Comparison of ENCODE assay signal across 1 cellular context in the genomic region with DNA sequence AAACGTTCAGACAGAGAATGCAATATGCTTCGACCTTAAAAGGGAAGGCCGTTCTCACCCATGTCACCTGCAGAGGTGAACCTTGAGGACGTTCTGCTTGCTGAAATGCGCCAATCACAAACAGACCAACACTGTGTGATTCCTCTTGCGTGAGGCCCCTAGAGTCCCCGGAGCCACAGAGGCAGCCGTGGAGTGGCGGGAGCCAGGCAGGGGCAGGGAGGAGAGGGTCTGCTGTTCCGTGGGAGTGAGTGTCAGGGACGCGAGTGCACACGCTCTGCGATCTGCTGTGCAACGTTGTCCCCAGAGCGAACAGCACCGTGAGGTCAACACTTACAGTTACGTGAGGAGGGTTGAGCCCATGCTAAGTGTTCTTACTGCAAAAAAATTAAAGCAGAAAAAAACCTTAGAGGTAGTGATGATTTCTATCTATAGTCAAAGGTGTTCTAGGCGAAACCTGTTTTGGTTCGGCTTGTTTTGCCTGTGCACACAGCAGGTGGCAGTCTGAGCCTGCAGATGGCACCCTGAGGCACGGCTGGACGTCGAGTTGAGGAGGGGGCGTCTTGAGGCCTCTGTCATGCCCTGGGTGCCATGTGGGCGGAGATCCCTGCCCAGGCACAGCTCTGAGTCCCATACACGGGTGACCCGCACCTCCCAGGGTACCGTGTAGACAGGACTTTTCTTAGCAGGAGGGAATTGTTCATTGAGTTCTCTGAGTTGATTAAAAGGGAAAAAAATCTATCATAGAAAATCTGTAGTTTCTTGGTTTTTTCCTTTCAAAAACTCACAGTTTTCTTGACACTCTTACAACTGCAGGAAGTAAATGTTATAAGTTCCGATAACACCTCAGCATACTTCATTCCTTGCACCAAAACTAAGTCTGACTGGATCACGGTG.
TF ChIP-seq lines count a peak whose summit lies in the region.

No MANE protein-coding gene starts in this region.

TF ChIP-seq in HepG2, 621 proteins besides CTCF, POLR2A, EP300 and RAD21 (continued from another document):
- TF ChIP-seq SOX13 (IDR thresholded peaks at IDR 0.05): no peak
- TF ChIP-seq SOX13 (CRISPR knock-in tag; conservative IDR thresholded peaks at IDR 0.05 in 1 of 2, IDR thresholded peaks at IDR 0.05 in 1 of 2): no peak
- TF ChIP-seq, protein P1, sequence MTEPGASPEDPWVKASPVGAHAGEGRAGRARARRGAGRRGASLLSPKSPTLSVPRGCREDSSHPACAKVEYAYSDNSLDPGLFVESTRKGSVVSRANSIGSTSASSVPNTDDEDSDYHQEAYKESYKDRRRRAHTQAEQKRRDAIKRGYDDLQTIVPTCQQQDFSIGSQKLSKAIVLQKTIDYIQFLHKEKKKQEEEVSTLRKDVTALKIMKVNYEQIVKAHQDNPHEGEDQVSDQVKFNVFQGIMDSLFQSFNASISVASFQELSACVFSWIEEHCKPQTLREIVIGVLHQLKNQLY (CRISPR knock-in tag; IDR thresholded peaks at IDR 0.05): no peak
- 0 out of 2 replicates have a peak, but pooled peaks have one; percentile 26 for TF ChIP-seq ZNF614 (CRISPR knock-in tag; IDR thresholded peaks at IDR 0.05; ENCODE audit: borderline replicate concordance)
- TF ChIP-seq GMEB1 (CRISPR knock-in tag; IDR thresholded peaks at IDR 0.05; ENCODE audit: borderline replicate concordance): no peak
- TF ChIP-seq ASH2L (IDR thresholded peaks at IDR 0.05; ENCODE audit: insufficient read length, low read depth, low read length): no peak
- TF ChIP-seq, protein P2, sequence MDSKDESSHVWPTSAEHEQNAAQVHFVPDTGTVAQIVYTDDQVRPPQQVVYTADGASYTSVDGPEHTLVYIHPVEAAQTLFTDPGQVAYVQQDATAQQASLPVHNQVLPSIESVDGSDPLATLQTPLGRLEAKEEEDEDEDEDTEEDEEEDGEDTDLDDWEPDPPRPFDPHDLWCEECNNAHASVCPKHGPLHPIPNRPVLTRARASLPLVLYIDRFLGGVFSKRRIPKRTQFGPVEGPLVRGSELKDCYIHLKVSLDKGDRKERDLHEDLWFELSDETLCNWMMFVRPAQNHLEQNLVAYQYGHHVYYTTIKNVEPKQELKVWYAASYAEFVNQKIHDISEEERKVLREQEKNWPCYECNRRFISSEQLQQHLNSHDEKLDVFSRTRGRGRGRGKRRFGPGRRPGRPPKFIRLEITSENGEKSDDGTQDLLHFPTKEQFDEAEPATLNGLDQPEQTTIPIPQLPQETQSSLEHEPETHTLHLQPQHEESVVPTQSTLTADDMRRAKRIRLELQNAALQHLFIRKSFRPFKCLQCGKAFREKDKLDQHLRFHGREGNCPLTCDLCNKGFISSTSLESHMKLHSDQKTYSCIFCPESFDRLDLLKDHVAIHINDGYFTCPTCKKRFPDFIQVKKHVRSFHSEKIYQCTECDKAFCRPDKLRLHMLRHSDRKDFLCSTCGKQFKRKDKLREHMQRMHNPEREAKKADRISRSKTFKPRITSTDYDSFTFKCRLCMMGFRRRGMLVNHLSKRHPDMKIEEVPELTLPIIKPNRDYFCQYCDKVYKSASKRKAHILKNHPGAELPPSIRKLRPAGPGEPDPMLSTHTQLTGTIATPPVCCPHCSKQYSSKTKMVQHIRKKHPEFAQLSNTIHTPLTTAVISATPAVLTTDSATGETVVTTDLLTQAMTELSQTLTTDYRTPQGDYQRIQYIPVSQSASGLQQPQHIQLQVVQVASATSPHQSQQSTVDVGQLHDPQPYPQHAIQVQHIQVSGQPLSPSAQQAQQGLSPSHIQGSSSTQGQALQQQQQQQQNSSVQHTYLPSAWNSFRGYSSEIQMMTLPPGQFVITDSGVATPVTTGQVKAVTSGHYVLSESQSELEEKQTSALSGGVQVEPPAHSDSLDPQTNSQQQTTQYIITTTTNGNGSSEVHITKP (CRISPR knock-in tag; IDR thresholded peaks at IDR 0.05; ENCODE audit: low read depth): no peak
- no peak for TF ChIP-seq NR1H2 (CRISPR knock-in tag; IDR thresholded peaks at IDR 0.05; ENCODE audit: borderline replicate concordance, low read depth)
- no peak for TF ChIP-seq HNRNPLL (IDR thresholded peaks at IDR 0.05; ENCODE audit: low read depth, low read length, poor library complexity, severe bottlenecking)
- no peak for TF ChIP-seq ZNF331 (CRISPR knock-in tag; IDR thresholded peaks at IDR 0.05)
- TF ChIP-seq GPBP1L1 (CRISPR knock-in tag; IDR thresholded peaks at IDR 0.05): no peak
- TF ChIP-seq, protein P3, sequence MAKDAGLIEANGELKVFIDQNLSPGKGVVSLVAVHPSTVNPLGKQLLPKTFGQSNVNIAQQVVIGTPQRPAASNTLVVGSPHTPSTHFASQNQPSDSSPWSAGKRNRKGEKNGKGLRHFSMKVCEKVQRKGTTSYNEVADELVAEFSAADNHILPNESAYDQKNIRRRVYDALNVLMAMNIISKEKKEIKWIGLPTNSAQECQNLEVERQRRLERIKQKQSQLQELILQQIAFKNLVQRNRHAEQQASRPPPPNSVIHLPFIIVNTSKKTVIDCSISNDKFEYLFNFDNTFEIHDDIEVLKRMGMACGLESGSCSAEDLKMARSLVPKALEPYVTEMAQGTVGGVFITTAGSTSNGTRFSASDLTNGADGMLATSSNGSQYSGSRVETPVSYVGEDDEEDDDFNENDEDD (CRISPR knock-in tag; IDR thresholded peaks at IDR 0.05; ENCODE audit: borderline replicate concordance): 0 out of 2 replicates have a peak, but pooled peaks have one; percentile 24
- no peak for TF ChIP-seq ZNF362 (CRISPR knock-in tag; IDR thresholded peaks at IDR 0.05; ENCODE audit: borderline replicate concordance)
- TF ChIP-seq KAT8 (CRISPR knock-in tag; IDR thresholded peaks at IDR 0.05): no peak
- TF ChIP-seq GATAD1 (CRISPR knock-in tag; IDR thresholded peaks at IDR 0.05): no peak
- TF ChIP-seq ZNF574 (CRISPR knock-in tag; IDR thresholded peaks at IDR 0.05): 0 out of 2 replicates have a peak, but pooled peaks have one; percentile 20
- no peak for TF ChIP-seq ZNF431 (CRISPR knock-in tag; IDR thresholded peaks at IDR 0.05; ENCODE audit: borderline replicate concordance, low read depth)
- no peak for TF ChIP-seq TCF12 (IDR thresholded peaks at IDR 0.05)
- TF ChIP-seq TCF12 (CRISPR knock-in tag; IDR thresholded peaks at IDR 0.05): no peak
